Comparison of ENCODE assay signal across 25 cellular contexts in genomic region chr6:36508532-36508931, GRCh38.
"Had no signal": no experiment of that assay in that cellular context is flagged by ENCODE, and none has a peak within 500 bp of the region (broad histone marks: within the 10 kb centered on the region; RNA-seq: fewer than 3 reads in every experiment).

No MANE protein-coding gene starts in this region.

- H3K27me3 Mint-ChIP-seq: activated CD4-positive, alpha-beta memory T cell treated with anti-CD3 and anti-CD28 coated beads, Interleukin-2, amount 10 ng/mL, durations not matched to agents 7 days and 5 days; activated CD4-positive, alpha-beta T cell treated with anti-CD3 and anti-CD28 coated beads, Interleukin-2, amount 10 ng/mL, durations not matched to agents 7 days and 5 days; activated naive CD8-positive, alpha-beta T cell treated with anti-CD3 and anti-CD28 coated beads, Interleukin-2, amount 10 ng/mL, durations not matched to agents 7 days and 5 days had no signal

- H3K4me3 ChIP-seq: breast epithelium, MG63, SK-N-MC had no signal

- H3K9me3 ChIP-seq: breast epithelium, MG63 had no signal

- H3K9me3 Mint-ChIP-seq: activated CD4-positive, alpha-beta memory T cell treated with anti-CD3 and anti-CD28 coated beads, Interleukin-2, amount 10 ng/mL, durations not matched to agents 7 days and 5 days; activated CD4-positive, alpha-beta T cell treated with anti-CD3 and anti-CD28 coated beads, Interleukin-2, amount 10 ng/mL, durations not matched to agents 7 days and 5 days; activated naive CD8-positive, alpha-beta T cell treated with anti-CD3 and anti-CD28 coated beads, Interleukin-2, amount 10 ng/mL, durations not matched to agents 7 days and 5 days had no signal

- H3K4me1 ChIP-seq: breast epithelium had no signal

- H3K4me3 Mint-ChIP-seq: activated CD4-positive, alpha-beta memory T cell treated with anti-CD3 and anti-CD28 coated beads, Interleukin-2, amount 10 ng/mL, durations not matched to agents 7 days and 5 days; activated CD4-positive, alpha-beta T cell treated with anti-CD3 and anti-CD28 coated beads, Interleukin-2, amount 10 ng/mL, durations not matched to agents 7 days and 5 days; activated naive CD8-positive, alpha-beta T cell treated with anti-CD3 and anti-CD28 coated beads, Interleukin-2, amount 10 ng/mL, durations not matched to agents 7 days and 5 days had no signal

- H3K27ac Mint-ChIP-seq: activated CD4-positive, alpha-beta memory T cell treated with anti-CD3 and anti-CD28 coated beads, Interleukin-2, amount 10 ng/mL, durations not matched to agents 7 days and 5 days; activated CD4-positive, alpha-beta T cell treated with anti-CD3 and anti-CD28 coated beads, Interleukin-2, amount 10 ng/mL, durations not matched to agents 7 days and 5 days; activated naive CD8-positive, alpha-beta T cell treated with anti-CD3 and anti-CD28 coated beads, Interleukin-2, amount 10 ng/mL, durations not matched to agents 7 days and 5 days had no signal

- H3K27ac ChIP-seq: breast epithelium, SK-N-MC, VCaP had no signal

- H3K36me3 ChIP-seq: breast epithelium had no signal

- DNase-seq: activated CD4-positive, alpha-beta memory T cell treated with anti-CD3 and anti-CD28 coated beads, Interleukin-2, amount 10 ng/mL, durations not matched to agents 7 days and 5 days; activated CD4-positive, alpha-beta T cell treated with anti-CD3 and anti-CD28 coated beads, Interleukin-2, amount 10 ng/mL, durations not matched to agents 7 days and 5 days; activated CD4-positive, CD25-positive, alpha-beta regulatory T cell; activated naive CD4-positive, alpha-beta T cell treated with anti-CD3 and anti-CD28 coated beads, Interleukin-2, amount 50 U/mL, for 16 hours; activated naive CD8-positive, alpha-beta T cell treated with anti-CD3 and anti-CD28 coated beads, Interleukin-2, amount 10 ng/mL, durations not matched to agents 7 days and 5 days; activated T-cell treated with anti-CD3 and anti-CD28 coated beads for 4 hours; aorta; caudate nucleus; MG63; MV-4-11; NCI-H1092 treated with DMSO at 0.1 percent for 48 hours; NCI-H1417 treated with DMSO at 0.1 percent for 48 hours; NCI-H1694 treated with DMSO at 0.1 percent for 48 hours; NCI-H2029 treated with DMSO at 0.1 percent for 48 hours; NCI-H510A treated with DMSO at 0.1 percent for 48 hours; NCI-H69; NK-92 treated with Interleukin-12 subunit alpha and Interleukin-12 subunit beta, amount 100 ng/mL, for 24 hours; OCI-M1; RPMI8226; T-helper 1 cell had no signal

- ATAC-seq: Panc1, Right ventricle myocardium inferior had no signal

- H3K27me3 ChIP-seq: breast epithelium, MG63 had no signal
